Comparison of ENCODE assay signal across 20 cellular contexts in the genomic region with DNA sequence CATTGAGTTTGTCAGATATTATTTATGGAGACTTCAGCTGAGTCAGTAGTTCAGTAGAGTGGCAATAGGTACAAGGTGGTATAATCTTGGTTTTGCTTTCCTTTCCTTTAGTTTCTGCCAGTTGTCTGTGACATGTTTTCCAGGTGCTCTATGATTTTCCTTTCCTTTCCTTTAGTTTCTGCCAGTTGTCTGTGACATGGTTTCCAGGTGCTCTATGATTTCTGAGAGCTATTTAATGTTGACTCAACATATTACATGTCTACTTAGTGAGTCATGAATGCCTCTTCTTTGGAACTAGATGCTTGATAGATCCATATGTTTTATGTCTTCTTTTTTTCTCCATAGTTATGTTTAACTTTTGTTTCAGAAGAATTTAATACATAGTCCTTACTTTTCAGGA.
"Had no signal": no experiment of that assay in that cellular context is flagged by ENCODE, and none has a peak within 500 bp of the region (broad histone marks: within the 10 kb centered on the region; RNA-seq: fewer than 3 reads in every experiment).

No MANE protein-coding gene starts in this region.

- H3K9me3 ChIP-seq: colonic mucosa, heart left ventricle, right atrium auricular region, tibial artery, upper lobe of left lung, vagina had no signal

- H3K4me1 ChIP-seq: colonic mucosa, heart left ventricle, right atrium auricular region, tibial artery, upper lobe of left lung, vagina had no signal

- H3K36me3 Mint-ChIP-seq: naive thymus-derived CD8-positive, alpha-beta T cell; stimulated activated effector memory CD8-positive, alpha-beta T cell treated with anti-CD3 and anti-CD28 coated beads, Interleukin-12 subunit alpha, Interleukin-12 subunit beta, amount 100 ng/mL, for 72 hours had no signal

- H3K4me2 ChIP-seq: smooth muscle cell had no signal

- H3K27ac Mint-ChIP-seq: naive thymus-derived CD8-positive, alpha-beta T cell; stimulated activated effector memory CD8-positive, alpha-beta T cell treated with anti-CD3 and anti-CD28 coated beads, Interleukin-12 subunit alpha, Interleukin-12 subunit beta, amount 100 ng/mL, for 72 hours; stimulated activated naive CD8-positive, alpha-beta T cell treated with anti-CD3 and anti-CD28 coated beads, Interleukin-15, Interleukin-2, amounts not matched to agents 100 ng/mL and 50 ng/mL, for 24 hours had no signal

- H3K4me3 Mint-ChIP-seq: naive thymus-derived CD8-positive, alpha-beta T cell; stimulated activated effector memory CD8-positive, alpha-beta T cell treated with anti-CD3 and anti-CD28 coated beads, Interleukin-12 subunit alpha, Interleukin-12 subunit beta, amount 100 ng/mL, for 72 hours; stimulated activated naive CD8-positive, alpha-beta T cell treated with anti-CD3 and anti-CD28 coated beads, Interleukin-15, Interleukin-2, amounts not matched to agents 100 ng/mL and 50 ng/mL, for 24 hours had no signal

- H3K27me3 Mint-ChIP-seq: naive thymus-derived CD8-positive, alpha-beta T cell; stimulated activated naive CD8-positive, alpha-beta T cell treated with anti-CD3 and anti-CD28 coated beads, Interleukin-15, Interleukin-2, amounts not matched to agents 100 ng/mL and 50 ng/mL, for 24 hours had no signal

- H3K36me3 ChIP-seq: colonic mucosa, heart left ventricle, right atrium auricular region, tibial artery, upper lobe of left lung, vagina had no signal

- ATAC-seq: heart left ventricle; left lobe of liver; mucosa of descending colon; naive thymus-derived CD8-positive, alpha-beta T cell; stimulated activated effector memory CD8-positive, alpha-beta T cell treated with anti-CD3 and anti-CD28 coated beads, Interleukin-12 subunit alpha, Interleukin-12 subunit beta, amount 100 ng/mL, for 72 hours had no signal

- DNase-seq: colonic mucosa; dermis blood vessel endothelial cell; erythroblast; foreskin melanocyte; heart left ventricle; hippocampal formation; kidney glomerular epithelial cell; mucosa of descending colon; naive thymus-derived CD8-positive, alpha-beta T cell; posterior cingulate gyrus; stimulated activated CD4-positive, alpha-beta T cell treated with anti-CD3 and anti-CD28 coated beads, Interleukin-2, amount 100 ng/mL, for 48 hours; stimulated activated CD8-positive, alpha-beta memory T cell treated with anti-CD3 and anti-CD28 coated beads, Interleukin-4, amount 100 ng/mL, for 48 hours; tibial artery; upper lobe of left lung had no signal

- H3K4me1 Mint-ChIP-seq: naive thymus-derived CD8-positive, alpha-beta T cell; stimulated activated effector memory CD8-positive, alpha-beta T cell treated with anti-CD3 and anti-CD28 coated beads, Interleukin-12 subunit alpha, Interleukin-12 subunit beta, amount 100 ng/mL, for 72 hours had no signal

- H3K4me3 ChIP-seq: colonic mucosa, heart left ventricle, mucosa of descending colon, right atrium auricular region, smooth muscle cell, tibial artery, upper lobe of left lung, vagina had no signal

- H3K27ac ChIP-seq: colonic mucosa, heart left ventricle, right atrium auricular region, tibial artery, upper lobe of left lung, vagina had no signal

- H3K27me3 ChIP-seq: colonic mucosa, heart left ventricle, right atrium auricular region, tibial artery, upper lobe of left lung, vagina had no signal
